In the genomic region with DNA sequence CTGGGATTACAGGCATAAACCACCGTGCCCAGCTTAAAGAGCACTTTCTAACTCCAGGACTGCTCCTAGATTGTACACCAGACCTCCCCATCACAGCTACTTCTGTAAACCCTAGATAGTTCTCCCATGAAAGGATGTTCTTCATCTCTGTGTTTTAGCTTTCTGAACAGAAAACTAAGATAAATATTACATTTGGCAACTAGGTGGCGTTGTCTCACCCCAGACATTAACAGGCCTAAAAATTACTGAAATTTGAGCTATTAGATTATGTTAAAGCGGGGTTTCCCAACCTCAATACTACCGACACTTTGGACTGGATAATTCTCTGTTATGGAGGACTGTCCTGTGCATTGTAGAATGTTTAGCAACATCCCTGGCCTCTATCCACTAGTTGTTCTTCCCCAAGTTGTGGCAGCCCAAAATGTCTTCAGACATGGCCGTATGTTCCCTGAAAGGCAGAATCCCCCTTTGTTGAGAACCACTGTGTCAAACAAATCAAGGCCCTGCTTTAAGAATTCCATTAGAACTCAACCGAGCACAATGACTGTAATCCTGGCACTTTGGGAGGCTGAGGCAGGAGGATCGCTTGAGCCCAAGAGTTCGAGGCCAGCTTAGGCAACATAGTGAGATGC, we compare ENCODE assay signal across 10 cellular contexts. TPM values are rescaled to one million over a fixed set of nuclear protein-coding genes. Genes with fewer than 3 reads are reported as not detected.
DNase-seq lines count a peak whose midpoint lies in the region; ATAC-seq, FAIRE-seq and TF ChIP-seq lines count a peak whose summit lies in the region.
"Had no signal": no experiment of that assay in that cellular context is flagged by ENCODE, and none has a peak within 500 bp of the region (broad histone marks: within the 10 kb centered on the region; RNA-seq: fewer than 3 reads in every experiment).

No MANE protein-coding gene starts in this region.

- no peak overlapping the region for H3K27ac Mint-ChIP-seq in activated naive CD4-positive, alpha-beta T cell treated with anti-CD3 and anti-CD28 coated beads, Interleukin-2, amount 50 U/mL, for 72 hours

- H3K4me1 ChIP-seq in osteoblast (ENCODE audit: insufficient read depth, low read length), result no peaks in the 10 kb centered on the region
- H3K4me1 ChIP-seq: HAP-1 had no signal

- H3K27me3 ChIP-seq in osteoblast (ENCODE audit: insufficient read depth, low read length), result no peaks in the 10 kb centered on the region

- no peak overlapping the region for H3K4me2 ChIP-seq in osteoblast (ENCODE audit: insufficient read depth, low read length)

- no peaks in the 10 kb centered on the region for H3K79me2 ChIP-seq in osteoblast (ENCODE audit: insufficient read depth, low read length)

- no peak overlapping the region for H3K4me3 ChIP-seq in osteoblast (ENCODE audit: insufficient read depth, low read length)
- H3K4me3 ChIP-seq: HAP-1 had no signal

- peak; percentile 64 for TF ChIP-seq CTCF in osteoblast (IDR thresholded peaks at IDR 0.05; ENCODE audit: extremely low read depth, low read depth, low read length)

- peak; percentile 38 for DNase-seq in A172 (ENCODE audit: low spot score)
- DNase-seq in NCI-H82 (lab: John Stamatoyannopoulos, UW), result peak; percentile 44
- peak; percentile 71 for DNase-seq in osteoblast (ENCODE audit: insufficient read length, low spot score, missing footprints)
- DNase-seq in activated naive CD4-positive, alpha-beta T cell treated with anti-CD3 and anti-CD28 coated beads, Interleukin-2, amount 50 U/mL, for 72 hours (ENCODE audit: low spot score in 2 of 2), result no peak
- no peak for DNase-seq in activated CD4-positive, alpha-beta T cell treated with anti-CD3 and anti-CD28 coated beads, Interleukin-2, amount 50 U/mL, for 4 hours

- no peaks in the 10 kb centered on the region for H3K9me3 Mint-ChIP-seq in activated naive CD4-positive, alpha-beta T cell treated with anti-CD3 and anti-CD28 coated beads, Interleukin-2, amount 50 U/mL, for 72 hours

- no peak for ATAC-seq in GM19328 (IDR thresholded peaks at IDR 0.05; ENCODE audit: unreplicated experiment)
- ATAC-seq in activated naive CD4-positive, alpha-beta T cell treated with anti-CD3 and anti-CD28 coated beads, Interleukin-2, amount 50 U/mL, for 72 hours, result no peak

- peak overlapping the region; percentile 1 for H2AFZ ChIP-seq in osteoblast (ENCODE audit: low read length)

- FAIRE-seq in G401.6 (lab: Jason Lieb, UNC) (peak; percentile 94), endometrium (lab: Jason Lieb, UNC) (peak; percentile 50)

- no peaks in the 10 kb centered on the region for H4K20me1 ChIP-seq in osteoblast (ENCODE audit: insufficient read depth, low read length)

- no peaks in the 10 kb centered on the region for H3K36me3 Mint-ChIP-seq in activated naive CD4-positive, alpha-beta T cell treated with anti-CD3 and anti-CD28 coated beads, Interleukin-2, amount 50 U/mL, for 72 hours

- no peak overlapping the region for H3K27ac ChIP-seq in osteoblast (ENCODE audit: low read depth, low read length)

- H3K9me3 ChIP-seq in osteoblast (ENCODE audit: low read depth, low read length), result no peaks in the 10 kb centered on the region
- H3K9me3 ChIP-seq: HAP-1 had no signal

- peaks cover 61% of the 10 kb centered on the region for H3K36me3 ChIP-seq in osteoblast (ENCODE audit: insufficient read depth, low read length)
- H3K36me3 ChIP-seq: HAP-1 had no signal

RNA-seq across cellular contexts. Expression of a gene that starts 19.1 kb away (rescaled TPM):
- not detected in 2 replicates for total RNA-seq in A172 (2014; rRNA removed; shearing (Covaris generic))
- under 0.01 TPM in 1 of 2 replicates, not detected in the other for total RNA-seq in osteoblast
- total RNA-seq in activated naive CD4-positive, alpha-beta T cell treated with anti-CD3 and anti-CD28 coated beads, Interleukin-2, amount 50 U/mL, for 72 hours, result not detected
- total RNA-seq: dermis microvascular lymphatic vessel endothelial cell had no signal

Comparison
In these comparisons a context has a peak if more than half of its experiments do, and no peak if none do; other contexts are left out.
1. DNase-seq: peak in A172 (single experiment), NCI-H82 (single experiment) and osteoblast (single experiment); none in activated naive CD4-positive, alpha-beta T cell treated with anti-CD3 and anti-CD28 coated beads, Interleukin-2, amount 50 U/mL, for 72 hours (0 of 2) and activated CD4-positive, alpha-beta T cell treated with anti-CD3 and anti-CD28 coated beads, Interleukin-2, amount 50 U/mL, for 4 hours (0 of 2).